ENCODE assay signal across 1 cellular context in the genomic region with DNA sequence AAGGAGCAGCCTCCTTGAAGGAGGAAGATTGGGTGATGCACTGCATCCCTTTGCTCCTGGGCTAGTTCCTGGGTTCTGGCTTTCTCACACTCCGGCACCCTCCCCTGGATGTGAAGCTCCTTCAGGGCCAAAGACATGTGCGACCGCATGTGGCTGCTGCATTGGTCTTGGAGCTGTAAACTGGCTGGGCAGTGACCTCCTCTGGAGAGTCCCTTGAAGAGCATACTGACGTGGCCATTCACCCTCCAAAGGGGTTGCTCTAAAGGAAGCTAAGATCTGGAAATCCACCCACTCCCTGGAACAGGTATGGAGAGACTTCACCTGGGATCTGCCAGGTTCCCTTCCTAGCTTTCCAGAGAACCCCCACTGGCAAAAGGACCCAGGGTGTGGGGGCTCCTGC.
TF ChIP-seq lines count a peak whose summit lies in the region.

No MANE protein-coding gene starts in this region.

TF ChIP-seq in H1, 55 proteins besides CTCF, POLR2A, EP300 and RAD21:
- TF ChIP-seq CHD7 (IDR thresholded peaks at IDR 0.05; ENCODE audit: insufficient replicate concordance, low read length), result no peak
- no peak for TF ChIP-seq JUND (IDR thresholded peaks at IDR 0.05; ENCODE audit: low read length)
- TF ChIP-seq CBX8 (IDR thresholded peaks at IDR 0.05; ENCODE audit: borderline replicate concordance, low read depth, low read length), result no peak
- no peak for TF ChIP-seq TBP (IDR thresholded peaks at IDR 0.05; ENCODE audit: low read depth, low read length)
- no peak for TF ChIP-seq BACH1 (IDR thresholded peaks at IDR 0.05; ENCODE audit: low read length)
- TF ChIP-seq SP4 (IDR thresholded peaks at IDR 0.05; ENCODE audit: low read length), result no peak
- TF ChIP-seq, protein P1, sequence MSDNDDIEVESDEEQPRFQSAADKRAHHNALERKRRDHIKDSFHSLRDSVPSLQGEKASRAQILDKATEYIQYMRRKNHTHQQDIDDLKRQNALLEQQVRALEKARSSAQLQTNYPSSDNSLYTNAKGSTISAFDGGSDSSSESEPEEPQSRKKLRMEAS (IDR thresholded peaks at IDR 0.05), result peak; percentile 45; the same call in 1 of the 2 replicates
